ENCODE assay signal across 9 cellular contexts in the genomic region with DNA sequence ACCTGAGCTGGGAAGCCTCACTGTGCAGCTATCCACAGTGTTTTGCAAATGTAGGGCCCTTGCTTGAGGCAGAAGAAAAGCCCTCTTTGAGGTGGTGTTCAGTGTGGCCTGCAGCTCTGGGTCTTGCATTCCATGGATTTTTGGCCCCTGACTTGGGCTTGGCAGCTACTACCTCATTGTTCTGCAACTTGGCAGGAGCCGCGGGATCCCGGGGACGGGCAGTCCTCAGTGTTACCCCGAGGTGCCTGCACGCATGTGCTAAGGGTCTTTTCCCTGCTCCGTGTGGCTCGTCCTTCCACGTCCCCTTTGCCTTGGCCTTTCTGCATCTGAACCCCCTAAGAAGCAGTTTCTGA. TPM values are rescaled to one million over a fixed set of nuclear protein-coding genes. Genes with fewer than 3 reads are reported as not detected.
A peak's percentile ranks its signal among the peaks of the same experiment; 100 is the strongest.
DNase-seq lines count a peak whose midpoint lies in the region; ATAC-seq and TF ChIP-seq lines count a peak whose summit lies in the region.
"Had no signal": no experiment of that assay in that cellular context is flagged by ENCODE, and none has a peak within 500 bp of the region (broad histone marks: within the 10 kb centered on the region; RNA-seq: fewer than 3 reads in every experiment).

No MANE protein-coding gene starts in this region.

- peak overlapping the region; percentile 34 for H3K27ac ChIP-seq in lower lobe of right lung
- H3K27ac ChIP-seq: 22Rv1 had no signal

- H3K27me3 ChIP-seq in lower lobe of right lung (ENCODE audit: low read depth), result no peaks in the 10 kb centered on the region

- intact Hi-C loops in lower lobe of right lung (cut with DNase I), result no loop called here

- no peaks in the 10 kb centered on the region for H3K9me3 ChIP-seq in lower lobe of right lung

- peak; percentile 28 for ATAC-seq in esophagus mucosa
- ATAC-seq in lower lobe of right lung, result peak; percentile 62 to 63
- no peak for ATAC-seq in GM19324 (IDR thresholded peaks at IDR 0.05; ENCODE audit: low FRiP score, unreplicated experiment)

- TF ChIP-seq CTCF in lower lobe of right lung (IDR thresholded peaks at IDR 0.05), result no peak

- H3K4me3 ChIP-seq in lower lobe of right lung, result no peak overlapping the region

- H3K36me3 ChIP-seq in lower lobe of right lung, result peaks cover 11% of the 10 kb centered on the region

- DNase-seq in 8988T (peak; percentile 94), M059J (ENCODE audit: low read depth) (peak; percentile 99), lower lobe of right lung (peak; percentile 80), NCI-H774 (lab: John Stamatoyannopoulos, UW) (no peak), D341Med (ENCODE audit: low spot score) (no peak), NCI-H146 treated with DMSO at 0.1 percent for 48 hours (lab: John Stamatoyannopoulos, UW; ENCODE audit: unreplicated experiment) (no peak)

- H3K4me1 ChIP-seq in lower lobe of right lung, result peaks cover 81% of the 10 kb centered on the region

RNA-seq across cellular contexts. Expression of gene NEK6, which starts 39.8 kb away (rescaled TPM):
- 51.3 and 88.5 TPM in 2 replicates for total RNA-seq in M059J (2014; rRNA removed; shearing (Covaris generic))
- total RNA-seq in esophagus mucosa (11.0 TPM), lower lobe of right lung (125 TPM)

Comparison
In these comparisons a context has a peak if more than half of its experiments do, and no peak if none do; other contexts are left out.
1. DNase-seq: peak in 8988T (single experiment), M059J (single experiment) and lower lobe of right lung (single experiment); none in NCI-H774 (single experiment), D341Med (single experiment) and NCI-H146 treated with DMSO at 0.1 percent for 48 hours (single experiment).